ENCODE assay signal across 20 cellular contexts in genomic region chr15:79169531-79170123, GRCh38.
DNase-seq lines count a peak whose midpoint lies in the region; ATAC-seq, FAIRE-seq and TF ChIP-seq lines count a peak whose summit lies in the region.
"Had no signal": no experiment of that assay in that cellular context is flagged by ENCODE, and none has a peak within 500 bp of the region (broad histone marks: within the 10 kb centered on the region; RNA-seq: fewer than 3 reads in every experiment).

No MANE protein-coding gene starts in this region.

- H3K9me3 ChIP-seq in SK-N-SH, result no peaks in the 10 kb centered on the region
- no peaks in the 10 kb centered on the region for H3K9me3 ChIP-seq in neural cell (ENCODE audit: low read length)
- H3K9me3 ChIP-seq: HAP-1, neutrophil, sigmoid colon, tibial artery had no signal

- H3K36me3 ChIP-seq in SK-N-SH (replicated peaks in 1 of 2; ENCODE audit: control insufficient read depth in 1 of 2, insufficient read depth in 2 of 2, low read length in 1 of 2) (no peaks in the 10 kb centered on the region), neural cell (ENCODE audit: insufficient read depth, low read length) (no peaks in the 10 kb centered on the region)
- H3K36me3 ChIP-seq: HAP-1, neutrophil, sigmoid colon, tibial artery had no signal

- H3K9me2 ChIP-seq in SK-N-SH (no peaks in the 10 kb centered on the region), neural cell (ENCODE audit: insufficient read depth, low read length) (no peaks in the 10 kb centered on the region)

- H3K27ac ChIP-seq in SK-N-SH (ENCODE audit: low read depth in 2 of 2, low read length in 1 of 2) (peak overlapping the region in 1 of 2 experiments; percentile 28; a peak in 2 of 4 replicates), neural cell (ENCODE audit: low read length) (peak overlapping the region; percentile 52)
- H3K27ac ChIP-seq: neutrophil, sigmoid colon, tibial artery had no signal

- no peak overlapping the region for H3K4me3 ChIP-seq in SK-N-SH (ENCODE audit: low read depth in 2 of 2, low read length in 1 of 2)
- H3K4me3 ChIP-seq in fibroblast of the aortic adventitia (ENCODE audit: low read depth, low read length), result no peak overlapping the region
- H3K4me3 ChIP-seq in neural cell (ENCODE audit: low read length), result peak overlapping the region; percentile 17
- H3K4me3 ChIP-seq: HAP-1, lung, sigmoid colon, tibial artery had no signal

- POLR2A ChIA-PET in SK-N-SH (lab: Yijun Ruan, JAX), result no interaction called here

- no peak for TF ChIP-seq RAD21 in SK-N-SH (IDR thresholded peaks at IDR 0.05; ENCODE audit: low read length)
- no peak for TF ChIP-seq RAD21 in neural cell (conservative IDR thresholded peaks at IDR 0.05)

- no peak overlapping the region for H2AFZ ChIP-seq in SK-N-SH (ENCODE audit: low read depth)
- no peak overlapping the region for H2AFZ ChIP-seq in neural cell (ENCODE audit: low read depth, low read length)

- WGBS in SK-N-SH (ENCODE audit: low lambda C conversion rate), result 55% methylated on average over 4 of the region's 4 CpGs

- DNase-seq in SK-N-SH (no peak), fibroblast of the aortic adventitia (ENCODE audit: low read depth) (peak; percentile 16), urothelium cell line (ENCODE audit: low spot score) (no peak), HT-29 (ENCODE audit: low spot score) (no peak), DMS114 treated with DMSO at 0.1 percent for 48 hours (lab: John Stamatoyannopoulos, UW; ENCODE audit: unreplicated experiment) (no peak)
- DNase-seq: activated CD4-positive, CD25-positive, alpha-beta regulatory T cell treated with anti-CD3 and anti-CD28 coated beads, Interleukin-2, amount 50 U/mL, for 72 hours; activated CD8-positive, alpha-beta memory T cell treated with anti-CD3 and anti-CD28 coated beads, Interleukin-2, amount 50 U/mL, for 4 hours; activated naive CD4-positive, alpha-beta T cell treated with Interleukin-2 at 50 U/mL for 16 hours; MM.1S; NCI-H2029; sigmoid colon; stimulated activated CD4-positive, alpha-beta T cell treated with anti-CD3 and anti-CD28 coated beads, Interleukin-4, amount 100 ng/mL, for 24 hours; tibial artery had no signal

- H3K9ac ChIP-seq in SK-N-SH (no peak overlapping the region), neural cell (ENCODE audit: low read length) (peak overlapping the region; percentile 36)

- ATAC-seq in SK-N-SH treated with all-trans-retinoic acid at 6 μM for 48 hours (no peak), HG03159 (IDR thresholded peaks at IDR 0.05; ENCODE audit: unreplicated experiment) (no peak)
- ATAC-seq: CD8-positive, alpha-beta T cell had no signal

- CTCF ChIA-PET in SK-N-SH (lab: Yijun Ruan, JAX), result interaction anchor here (0.6 to 10.3 kb wide), 5 partner anchors 10 to 141 kb away, joined by 3 to 90 read pairs (median 3); no protein-coding TSS in a partner anchor

- H3K27me3 ChIP-seq in SK-N-SH (ENCODE audit: insufficient read depth), result no peaks in the 10 kb centered on the region
- no peaks in the 10 kb centered on the region for H3K27me3 ChIP-seq in neural cell (ENCODE audit: insufficient read depth, low read depth, low read length)

- H3K4me2 ChIP-seq in SK-N-SH (peak overlapping the region; percentile 57; the same call in 1 of the 2 replicates), neural cell (ENCODE audit: low read length) (no peak overlapping the region)

- H3F3A ChIP-seq in SK-N-SH (replicated peaks; ENCODE audit: insufficient read depth) (no peaks in the 10 kb centered on the region), neural cell (ENCODE audit: insufficient read depth, low read length, poor library complexity, severe bottlenecking) (no peaks in the 10 kb centered on the region)

- H3K79me2 ChIP-seq in SK-N-SH (ENCODE audit: insufficient read depth), result no peaks in the 10 kb centered on the region
- H3K79me2 ChIP-seq in neural cell (replicated peaks; ENCODE audit: insufficient read depth, low read length), result no peaks in the 10 kb centered on the region

- TF ChIP-seq EP300 in SK-N-SH (IDR thresholded peaks at IDR 0.05; ENCODE audit: borderline replicate concordance in 1 of 2, low read depth in 1 of 2, low read length in 1 of 2) (no peak), neural cell (conservative IDR thresholded peaks at IDR 0.05; ENCODE audit: poor library complexity, severe bottlenecking) (no peak)

- no peaks in the 10 kb centered on the region for H4K20me1 ChIP-seq in SK-N-SH (ENCODE audit: insufficient read depth)
- no peaks in the 10 kb centered on the region for H4K20me1 ChIP-seq in neural cell (ENCODE audit: insufficient read depth)

- TF ChIP-seq CTCF in SK-N-SH (IDR thresholded peaks at IDR 0.05) (no peak), fibroblast of the aortic adventitia (IDR thresholded peaks at IDR 0.05; ENCODE audit: insufficient read depth, low read length) (no peak), neural cell (IDR thresholded peaks at IDR 0.05; ENCODE audit: poor library complexity, severe bottlenecking) (no peak)

- FAIRE-seq in urothelium cell line (lab: Jason Lieb, UNC), result peak; percentile 5

- peaks cover 0 to 31% of the 10 kb centered on the region in 2 experiments; a peak in 2 of 4 replicates for H3K4me1 ChIP-seq in SK-N-SH (ENCODE audit: control insufficient read depth in 1 of 2, insufficient read depth in 2 of 2, low read depth in 1 of 2, low read length in 1 of 2)
- H3K4me1 ChIP-seq: HAP-1, sigmoid colon had no signal

TF ChIP-seq in SK-N-SH, 30 proteins besides CTCF, POLR2A, EP300 and RAD21 (continues in another document):
- no peak for TF ChIP-seq NFIC (IDR thresholded peaks at IDR 0.05; ENCODE audit: borderline replicate concordance)
- TF ChIP-seq, protein P1, sequence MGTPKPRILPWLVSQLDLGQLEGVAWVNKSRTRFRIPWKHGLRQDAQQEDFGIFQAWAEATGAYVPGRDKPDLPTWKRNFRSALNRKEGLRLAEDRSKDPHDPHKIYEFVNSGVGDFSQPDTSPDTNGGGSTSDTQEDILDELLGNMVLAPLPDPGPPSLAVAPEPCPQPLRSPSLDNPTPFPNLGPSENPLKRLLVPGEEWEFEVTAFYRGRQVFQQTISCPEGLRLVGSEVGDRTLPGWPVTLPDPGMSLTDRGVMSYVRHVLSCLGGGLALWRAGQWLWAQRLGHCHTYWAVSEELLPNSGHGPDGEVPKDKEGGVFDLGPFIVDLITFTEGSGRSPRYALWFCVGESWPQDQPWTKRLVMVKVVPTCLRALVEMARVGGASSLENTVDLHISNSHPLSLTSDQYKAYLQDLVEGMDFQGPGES (IDR thresholded peaks at IDR 0.05; ENCODE audit: low read depth, low read length), result no peak
- TF ChIP-seq POLR2AphosphoS5 (IDR thresholded peaks at IDR 0.05; ENCODE audit: low read depth, low read length), result no peak
- no peak for TF ChIP-seq RXRA (IDR thresholded peaks at IDR 0.05; ENCODE audit: borderline replicate concordance, low read depth)
- no peak for TF ChIP-seq FOXM1 (IDR thresholded peaks at IDR 0.05; ENCODE audit: low read depth)

TF ChIP-seq in SK-N-SH treated with all-trans-retinoic acid at 6 μM for 48 hours, 23 proteins besides CTCF, POLR2A, EP300 and RAD21:
- no peak for TF ChIP-seq ESRRG (CRISPR knock-in tag; IDR thresholded peaks at IDR 0.05)
- TF ChIP-seq ZNF565 (CRISPR knock-in tag; conservative IDR thresholded peaks at IDR 0.05; ENCODE audit: low read depth), result no peak
- TF ChIP-seq, protein P2, sequence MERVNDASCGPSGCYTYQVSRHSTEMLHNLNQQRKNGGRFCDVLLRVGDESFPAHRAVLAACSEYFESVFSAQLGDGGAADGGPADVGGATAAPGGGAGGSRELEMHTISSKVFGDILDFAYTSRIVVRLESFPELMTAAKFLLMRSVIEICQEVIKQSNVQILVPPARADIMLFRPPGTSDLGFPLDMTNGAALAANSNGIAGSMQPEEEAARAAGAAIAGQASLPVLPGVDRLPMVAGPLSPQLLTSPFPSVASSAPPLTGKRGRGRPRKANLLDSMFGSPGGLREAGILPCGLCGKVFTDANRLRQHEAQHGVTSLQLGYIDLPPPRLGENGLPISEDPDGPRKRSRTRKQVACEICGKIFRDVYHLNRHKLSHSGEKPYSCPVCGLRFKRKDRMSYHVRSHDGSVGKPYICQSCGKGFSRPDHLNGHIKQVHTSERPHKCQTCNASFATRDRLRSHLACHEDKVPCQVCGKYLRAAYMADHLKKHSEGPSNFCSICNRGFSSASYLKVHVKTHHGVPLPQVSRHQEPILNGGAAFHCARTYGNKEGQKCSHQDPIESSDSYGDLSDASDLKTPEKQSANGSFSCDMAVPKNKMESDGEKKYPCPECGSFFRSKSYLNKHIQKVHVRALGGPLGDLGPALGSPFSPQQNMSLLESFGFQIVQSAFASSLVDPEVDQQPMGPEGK (CRISPR knock-in tag; IDR thresholded peaks at IDR 0.05; ENCODE audit: borderline replicate concordance), result no peak
- no peak for TF ChIP-seq ISL1 (CRISPR knock-in tag; IDR thresholded peaks at IDR 0.05)
- no peak for TF ChIP-seq GLIS3 (CRISPR knock-in tag; IDR thresholded peaks at IDR 0.05)

TF ChIP-seq in neural cell, 6 proteins besides CTCF, POLR2A, EP300 and RAD21 (continues in another document):
- TF ChIP-seq POLR2AphosphoS5 (IDR thresholded peaks at IDR 0.05) (no peak), SMC3 (conservative IDR thresholded peaks at IDR 0.05; ENCODE audit: poor library complexity) (no peak), MXI1 (conservative IDR thresholded peaks at IDR 0.05; ENCODE audit: poor library complexity, severe bottlenecking) (no peak), EZH2 (IDR thresholded peaks at IDR 0.05; ENCODE audit: borderline replicate concordance, insufficient read depth, low read length, poor library complexity, severe bottlenecking) (no peak)
- TF ChIP-seq, protein P3, sequence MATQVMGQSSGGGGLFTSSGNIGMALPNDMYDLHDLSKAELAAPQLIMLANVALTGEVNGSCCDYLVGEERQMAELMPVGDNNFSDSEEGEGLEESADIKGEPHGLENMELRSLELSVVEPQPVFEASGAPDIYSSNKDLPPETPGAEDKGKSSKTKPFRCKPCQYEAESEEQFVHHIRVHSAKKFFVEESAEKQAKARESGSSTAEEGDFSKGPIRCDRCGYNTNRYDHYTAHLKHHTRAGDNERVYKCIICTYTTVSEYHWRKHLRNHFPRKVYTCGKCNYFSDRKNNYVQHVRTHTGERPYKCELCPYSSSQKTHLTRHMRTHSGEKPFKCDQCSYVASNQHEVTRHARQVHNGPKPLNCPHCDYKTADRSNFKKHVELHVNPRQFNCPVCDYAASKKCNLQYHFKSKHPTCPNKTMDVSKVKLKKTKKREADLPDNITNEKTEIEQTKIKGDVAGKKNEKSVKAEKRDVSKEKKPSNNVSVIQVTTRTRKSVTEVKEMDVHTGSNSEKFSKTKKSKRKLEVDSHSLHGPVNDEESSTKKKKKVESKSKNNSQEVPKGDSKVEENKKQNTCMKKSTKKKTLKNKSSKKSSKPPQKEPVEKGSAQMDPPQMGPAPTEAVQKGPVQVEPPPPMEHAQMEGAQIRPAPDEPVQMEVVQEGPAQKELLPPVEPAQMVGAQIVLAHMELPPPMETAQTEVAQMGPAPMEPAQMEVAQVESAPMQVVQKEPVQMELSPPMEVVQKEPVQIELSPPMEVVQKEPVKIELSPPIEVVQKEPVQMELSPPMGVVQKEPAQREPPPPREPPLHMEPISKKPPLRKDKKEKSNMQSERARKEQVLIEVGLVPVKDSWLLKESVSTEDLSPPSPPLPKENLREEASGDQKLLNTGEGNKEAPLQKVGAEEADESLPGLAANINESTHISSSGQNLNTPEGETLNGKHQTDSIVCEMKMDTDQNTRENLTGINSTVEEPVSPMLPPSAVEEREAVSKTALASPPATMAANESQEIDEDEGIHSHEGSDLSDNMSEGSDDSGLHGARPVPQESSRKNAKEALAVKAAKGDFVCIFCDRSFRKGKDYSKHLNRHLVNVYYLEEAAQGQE (IDR thresholded peaks at IDR 0.05; ENCODE audit: borderline replicate concordance), result no peak
